Comparison of ENCODE assay signal across 32 cellular contexts in genomic region chr14:36716614-36717184, GRCh38. TPM values are rescaled to one million over a fixed set of nuclear protein-coding genes. Genes with fewer than 3 reads are reported as not detected.
"Had no signal": no experiment of that assay in that cellular context is flagged by ENCODE, and none has a peak within 500 bp of the region (broad histone marks: within the 10 kb centered on the region; RNA-seq: fewer than 3 reads in every experiment).

No MANE protein-coding gene starts in this region.

- H3K27ac ChIP-seq: heart left ventricle, parathyroid adenoma, psoas muscle, vagina, VCaP had no signal

- H3K79me2 ChIP-seq: parathyroid adenoma had no signal

- H3K9me3 Mint-ChIP-seq: activated CD4-positive, alpha-beta memory T cell treated with anti-CD3 and anti-CD28 coated beads, Interleukin-2, amount 10 ng/mL, durations not matched to agents 7 days and 5 days; activated CD4-positive, alpha-beta T cell treated with anti-CD3 and anti-CD28 coated beads, Interleukin-2, amount 10 ng/mL, durations not matched to agents 7 days and 5 days; activated naive CD4-positive, alpha-beta T cell treated with anti-CD3 and anti-CD28 coated beads, Interleukin-2, amount 50 U/mL, for 24 hours; activated naive CD8-positive, alpha-beta T cell treated with anti-CD3 and anti-CD28 coated beads, Interleukin-2, amount 50 U/mL, for 24 hours; activated T-cell treated with anti-CD3 and anti-CD28 coated beads, Interleukin-2, amount 50 U/mL, for 4 hours; activated T-helper 17 cell treated with anti-CD3 and anti-CD28 coated beads, Interleukin-2, amount 50 U/mL, for 72 hours; central memory CD8-positive, alpha-beta T cell; dendritic cell treated with granulocyte-macrophage colony-stimulating factor and Interleukin-4, amounts not matched to agents 40 ng/mL and 50 ng/mL, for 4 days; memory B cell; naive thymus-derived CD8-positive, alpha-beta T cell; neural crest cell; stimulated activated memory B cell treated with anti-CD40 and anti-IgM and Interleukin-4, amounts not matched to agents 10 μg/mL and 1 μg/mL and 100 μg/mL, for 72 hours; stimulated activated naive CD8-positive, alpha-beta T cell treated with anti-CD3 and anti-CD28 coated beads, Interleukin-15, amount 100 ng/mL, for 72 hours; T-helper 1 cell treated with Interleukin-12 subunit alpha and Interleukin-12 subunit beta and Interleukin-4 antibody, amounts not matched to agents 30 μg/mL and 1 μg/mL, for 36 hours; type B pancreatic cell had no signal

- H3K9ac ChIP-seq: parathyroid adenoma had no signal

- ATAC-seq: activated CD4-positive, CD25-positive, alpha-beta regulatory T cell treated with anti-CD3 and anti-CD28 coated beads, Interleukin-2, amount 50 U/mL, for 24 hours; activated naive CD8-positive, alpha-beta T cell treated with anti-CD3 and anti-CD28 coated beads, Interleukin-2, amount 50 U/mL, for 24 hours; activated T-cell treated with anti-CD3 and anti-CD28 coated beads, Interleukin-2, amount 50 U/mL, for 4 hours; activated T-helper 17 cell treated with anti-CD3 and anti-CD28 coated beads, Interleukin-2, amount 50 U/mL, for 72 hours; heart left ventricle; naive thymus-derived CD8-positive, alpha-beta T cell; psoas muscle; stimulated activated memory B cell treated with anti-CD40 and anti-IgM and Interleukin-4, amounts not matched to agents 10 μg/mL and 1 μg/mL and 100 μg/mL, for 72 hours; stimulated activated naive CD8-positive, alpha-beta T cell treated with anti-CD3 and anti-CD28 coated beads, Interleukin-15, amount 100 ng/mL, for 72 hours had no signal

- H3K9me3 ChIP-seq: heart left ventricle, psoas muscle, vagina had no signal

- H3K4me2 ChIP-seq: smooth muscle cell had no signal

- H3K27me3 ChIP-seq: heart left ventricle, vagina had no signal

- H3K4me3 Mint-ChIP-seq: activated CD4-positive, alpha-beta memory T cell treated with anti-CD3 and anti-CD28 coated beads, Interleukin-2, amount 10 ng/mL, durations not matched to agents 7 days and 5 days; activated CD4-positive, alpha-beta T cell treated with anti-CD3 and anti-CD28 coated beads, Interleukin-2, amount 10 ng/mL, durations not matched to agents 7 days and 5 days; activated naive CD4-positive, alpha-beta T cell treated with anti-CD3 and anti-CD28 coated beads, Interleukin-2, amount 50 U/mL, for 24 hours; activated naive CD8-positive, alpha-beta T cell treated with anti-CD3 and anti-CD28 coated beads, Interleukin-2, amount 50 U/mL, for 24 hours; activated T-cell treated with anti-CD3 and anti-CD28 coated beads, Interleukin-2, amount 50 U/mL, for 4 hours; activated T-helper 17 cell treated with anti-CD3 and anti-CD28 coated beads, Interleukin-2, amount 50 U/mL, for 72 hours; central memory CD8-positive, alpha-beta T cell; dendritic cell treated with granulocyte-macrophage colony-stimulating factor and Interleukin-4, amounts not matched to agents 40 ng/mL and 50 ng/mL, for 4 days; memory B cell; naive thymus-derived CD8-positive, alpha-beta T cell; neural crest cell; stimulated activated memory B cell treated with anti-CD40 and anti-IgM and Interleukin-4, amounts not matched to agents 10 μg/mL and 1 μg/mL and 100 μg/mL, for 72 hours; stimulated activated naive CD8-positive, alpha-beta T cell treated with anti-CD3 and anti-CD28 coated beads, Interleukin-15, amount 100 ng/mL, for 72 hours; T-helper 1 cell treated with Interleukin-12 subunit alpha and Interleukin-12 subunit beta and Interleukin-4 antibody, amounts not matched to agents 30 μg/mL and 1 μg/mL, for 36 hours; type B pancreatic cell had no signal

- H3K27me3 Mint-ChIP-seq: activated CD4-positive, alpha-beta memory T cell treated with anti-CD3 and anti-CD28 coated beads, Interleukin-2, amount 10 ng/mL, durations not matched to agents 7 days and 5 days; activated CD4-positive, alpha-beta T cell treated with anti-CD3 and anti-CD28 coated beads, Interleukin-2, amount 10 ng/mL, durations not matched to agents 7 days and 5 days; activated naive CD8-positive, alpha-beta T cell treated with anti-CD3 and anti-CD28 coated beads, Interleukin-2, amount 50 U/mL, for 24 hours; activated T-helper 17 cell treated with anti-CD3 and anti-CD28 coated beads, Interleukin-2, amount 50 U/mL, for 72 hours; central memory CD8-positive, alpha-beta T cell; dendritic cell treated with granulocyte-macrophage colony-stimulating factor and Interleukin-4, amounts not matched to agents 40 ng/mL and 50 ng/mL, for 4 days; memory B cell; stimulated activated memory B cell treated with anti-CD40 and anti-IgM and Interleukin-4, amounts not matched to agents 10 μg/mL and 1 μg/mL and 100 μg/mL, for 72 hours; stimulated activated naive CD8-positive, alpha-beta T cell treated with anti-CD3 and anti-CD28 coated beads, Interleukin-15, amount 100 ng/mL, for 72 hours had no signal

- H2AFZ ChIP-seq: parathyroid adenoma had no signal

- H3K36me3 Mint-ChIP-seq: activated naive CD4-positive, alpha-beta T cell treated with anti-CD3 and anti-CD28 coated beads, Interleukin-2, amount 50 U/mL, for 24 hours; memory B cell; naive thymus-derived CD8-positive, alpha-beta T cell; stimulated activated memory B cell treated with anti-CD40 and anti-IgM and Interleukin-4, amounts not matched to agents 10 μg/mL and 1 μg/mL and 100 μg/mL, for 72 hours; type B pancreatic cell had no signal

- H3K4me1 Mint-ChIP-seq: activated CD4-positive, alpha-beta memory T cell treated with anti-CD3 and anti-CD28 coated beads, Interleukin-2, amount 10 ng/mL, durations not matched to agents 7 days and 5 days; activated CD4-positive, alpha-beta T cell treated with anti-CD3 and anti-CD28 coated beads, Interleukin-2, amount 10 ng/mL, durations not matched to agents 7 days and 5 days; activated naive CD4-positive, alpha-beta T cell treated with anti-CD3 and anti-CD28 coated beads, Interleukin-2, amount 50 U/mL, for 24 hours; activated naive CD8-positive, alpha-beta T cell treated with anti-CD3 and anti-CD28 coated beads, Interleukin-2, amount 50 U/mL, for 24 hours; activated T-helper 17 cell treated with anti-CD3 and anti-CD28 coated beads, Interleukin-2, amount 50 U/mL, for 72 hours; central memory CD8-positive, alpha-beta T cell; memory B cell; naive thymus-derived CD8-positive, alpha-beta T cell; neural crest cell; stimulated activated memory B cell treated with anti-CD40 and anti-IgM and Interleukin-4, amounts not matched to agents 10 μg/mL and 1 μg/mL and 100 μg/mL, for 72 hours; stimulated activated naive CD8-positive, alpha-beta T cell treated with anti-CD3 and anti-CD28 coated beads, Interleukin-15, amount 100 ng/mL, for 72 hours had no signal

- H3K4me3 ChIP-seq: heart left ventricle, psoas muscle, smooth muscle cell, vagina had no signal

- DNase-seq: activated CD4-positive, alpha-beta memory T cell treated with anti-CD3 and anti-CD28 coated beads, Interleukin-2, amount 10 ng/mL, durations not matched to agents 7 days and 5 days; activated CD4-positive, alpha-beta T cell treated with anti-CD3 and anti-CD28 coated beads, Interleukin-2, amount 10 ng/mL, durations not matched to agents 7 days and 5 days; activated naive CD8-positive, alpha-beta T cell treated with anti-CD3 and anti-CD28 coated beads, Interleukin-2, amount 50 U/mL, for 24 hours; activated T-cell treated with anti-CD3 and anti-CD28 coated beads, Interleukin-2, amount 50 U/mL, for 4 hours; amygdala; erythroblast; foreskin fibroblast; heart left ventricle; hypothalamus; naive thymus-derived CD8-positive, alpha-beta T cell; nucleus accumbens; psoas muscle; stimulated activated CD4-positive, alpha-beta T cell treated with anti-CD3 and anti-CD28 coated beads, Interleukin-1b, Interleukin-23, amount 100 ng/mL, for 48 hours; stimulated activated CD4-positive, alpha-beta T cell treated with anti-CD3 and anti-CD28 coated beads, Interleukin-4, amount 100 ng/mL, for 4 hours; stimulated activated CD8-positive, alpha-beta memory T cell treated with anti-CD3 and anti-CD28 coated beads, Interleukin-4, amount 100 ng/mL, for 48 hours; stimulated activated naive CD8-positive, alpha-beta T cell treated with anti-CD3 and anti-CD28 coated beads, Interleukin-15, amount 100 ng/mL, for 72 hours; substantia nigra; T-helper 9 cell had no signal

- H3K27ac Mint-ChIP-seq: activated CD4-positive, alpha-beta memory T cell treated with anti-CD3 and anti-CD28 coated beads, Interleukin-2, amount 10 ng/mL, durations not matched to agents 7 days and 5 days; activated CD4-positive, alpha-beta T cell treated with anti-CD3 and anti-CD28 coated beads, Interleukin-2, amount 10 ng/mL, durations not matched to agents 7 days and 5 days; activated naive CD4-positive, alpha-beta T cell treated with anti-CD3 and anti-CD28 coated beads, Interleukin-2, amount 50 U/mL, for 24 hours; activated naive CD8-positive, alpha-beta T cell treated with anti-CD3 and anti-CD28 coated beads, Interleukin-2, amount 50 U/mL, for 24 hours; activated T-helper 17 cell treated with anti-CD3 and anti-CD28 coated beads, Interleukin-2, amount 50 U/mL, for 72 hours; dendritic cell treated with granulocyte-macrophage colony-stimulating factor and Interleukin-4, amounts not matched to agents 40 ng/mL and 50 ng/mL, for 4 days; memory B cell; naive thymus-derived CD8-positive, alpha-beta T cell; stimulated activated memory B cell treated with anti-CD40 and anti-IgM and Interleukin-4, amounts not matched to agents 10 μg/mL and 1 μg/mL and 100 μg/mL, for 72 hours; stimulated activated naive CD8-positive, alpha-beta T cell treated with anti-CD3 and anti-CD28 coated beads, Interleukin-15, amount 100 ng/mL, for 72 hours; T-helper 1 cell treated with Interleukin-12 subunit alpha and Interleukin-12 subunit beta and Interleukin-4 antibody, amounts not matched to agents 30 μg/mL and 1 μg/mL, for 36 hours; type B pancreatic cell had no signal

- H3K4me1 ChIP-seq: heart left ventricle, parathyroid adenoma, psoas muscle, vagina had no signal

- H3K36me3 ChIP-seq: heart left ventricle, vagina had no signal

RNA-seq across cellular contexts. Expression of gene PAX9, which starts 55.0 kb away (rescaled TPM):
- total RNA-seq: activated CD4-positive, alpha-beta memory T cell treated with anti-CD3 and anti-CD28 coated beads, Interleukin-2, amount 10 ng/mL, durations not matched to agents 7 days and 5 days; activated CD4-positive, alpha-beta T cell treated with anti-CD3 and anti-CD28 coated beads, Interleukin-2, amount 10 ng/mL, durations not matched to agents 7 days and 5 days; activated T-helper 17 cell treated with anti-CD3 and anti-CD28 coated beads, Interleukin-2, amount 50 U/mL, for 72 hours; heart left ventricle; naive thymus-derived CD8-positive, alpha-beta T cell; neural crest cell; smooth muscle cell had no signal
- polyA plus RNA-seq: heart left ventricle; naive thymus-derived CD8-positive, alpha-beta T cell; smooth muscle cell had no signal
